2 cellular contexts compared by ENCODE assay signal in the genomic region with DNA sequence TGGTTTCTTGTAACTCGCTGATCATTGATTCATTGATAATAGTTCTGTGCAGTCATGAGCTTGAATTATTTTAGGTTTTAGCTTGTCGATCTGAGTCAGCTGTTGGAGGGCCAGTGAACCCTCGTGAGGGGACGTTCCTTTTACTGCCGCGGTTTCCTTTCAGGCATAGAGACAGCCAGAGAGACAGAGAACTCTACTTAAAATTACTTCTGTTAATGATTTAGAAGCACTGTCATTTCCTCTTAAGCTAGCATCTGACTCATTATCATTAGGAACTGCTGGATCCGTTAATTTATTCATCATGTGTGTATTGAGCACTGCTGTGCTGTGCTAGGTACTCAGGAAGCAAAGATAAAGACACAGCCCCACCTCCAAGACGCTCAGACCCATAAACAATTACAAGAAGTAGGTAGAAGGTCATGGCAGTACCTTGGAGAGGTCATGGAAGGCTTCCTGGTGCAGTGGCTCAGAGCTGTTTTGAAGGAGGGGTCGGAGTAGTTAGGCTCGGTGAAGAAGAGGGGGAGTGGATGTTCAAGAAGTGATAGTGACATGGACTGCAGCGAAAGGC.
A peak's percentile ranks its signal among the peaks of the same experiment; 100 is the strongest.
TF ChIP-seq lines count a peak whose summit lies in the region.

No MANE protein-coding gene starts in this region.

TF ChIP-seq in Ishikawa, 13 proteins besides CTCF, POLR2A, EP300 and RAD21:
- no peak for TF ChIP-seq NFIC (IDR thresholded peaks at IDR 0.05)
- TF ChIP-seq, protein P1, sequence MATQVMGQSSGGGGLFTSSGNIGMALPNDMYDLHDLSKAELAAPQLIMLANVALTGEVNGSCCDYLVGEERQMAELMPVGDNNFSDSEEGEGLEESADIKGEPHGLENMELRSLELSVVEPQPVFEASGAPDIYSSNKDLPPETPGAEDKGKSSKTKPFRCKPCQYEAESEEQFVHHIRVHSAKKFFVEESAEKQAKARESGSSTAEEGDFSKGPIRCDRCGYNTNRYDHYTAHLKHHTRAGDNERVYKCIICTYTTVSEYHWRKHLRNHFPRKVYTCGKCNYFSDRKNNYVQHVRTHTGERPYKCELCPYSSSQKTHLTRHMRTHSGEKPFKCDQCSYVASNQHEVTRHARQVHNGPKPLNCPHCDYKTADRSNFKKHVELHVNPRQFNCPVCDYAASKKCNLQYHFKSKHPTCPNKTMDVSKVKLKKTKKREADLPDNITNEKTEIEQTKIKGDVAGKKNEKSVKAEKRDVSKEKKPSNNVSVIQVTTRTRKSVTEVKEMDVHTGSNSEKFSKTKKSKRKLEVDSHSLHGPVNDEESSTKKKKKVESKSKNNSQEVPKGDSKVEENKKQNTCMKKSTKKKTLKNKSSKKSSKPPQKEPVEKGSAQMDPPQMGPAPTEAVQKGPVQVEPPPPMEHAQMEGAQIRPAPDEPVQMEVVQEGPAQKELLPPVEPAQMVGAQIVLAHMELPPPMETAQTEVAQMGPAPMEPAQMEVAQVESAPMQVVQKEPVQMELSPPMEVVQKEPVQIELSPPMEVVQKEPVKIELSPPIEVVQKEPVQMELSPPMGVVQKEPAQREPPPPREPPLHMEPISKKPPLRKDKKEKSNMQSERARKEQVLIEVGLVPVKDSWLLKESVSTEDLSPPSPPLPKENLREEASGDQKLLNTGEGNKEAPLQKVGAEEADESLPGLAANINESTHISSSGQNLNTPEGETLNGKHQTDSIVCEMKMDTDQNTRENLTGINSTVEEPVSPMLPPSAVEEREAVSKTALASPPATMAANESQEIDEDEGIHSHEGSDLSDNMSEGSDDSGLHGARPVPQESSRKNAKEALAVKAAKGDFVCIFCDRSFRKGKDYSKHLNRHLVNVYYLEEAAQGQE (IDR thresholded peaks at IDR 0.05; ENCODE audit: low read depth) = peak; percentile 62

TF ChIP-seq in HepG2, 621 proteins besides CTCF, POLR2A, EP300 and RAD21:
- TF ChIP-seq SAFB2 (CRISPR knock-in tag; IDR thresholded peaks at IDR 0.05; ENCODE audit: borderline replicate concordance, low read depth) (no peak), PPARG (CRISPR knock-in tag; conservative IDR thresholded peaks at IDR 0.05) (0 out of 2 replicates have a peak, but pooled peaks have one; percentile 28)
- TF ChIP-seq, protein P1 (IDR thresholded peaks at IDR 0.05; ENCODE audit: borderline replicate concordance in 1 of 2, low read depth in 1 of 2, low read length in 2 of 2) = 0 out of 4 replicates have a peak, but pooled peaks of 1 of the 2 experiments have one; percentile 17
